22 cellular contexts compared by ENCODE assay signal in genomic region chr22:43733138-43733537, GRCh38.
"Had no signal": no experiment of that assay in that cellular context is flagged by ENCODE, and none has a peak within 500 bp of the region (broad histone marks: within the 10 kb centered on the region; RNA-seq: fewer than 3 reads in every experiment).

No MANE protein-coding gene starts in this region.

- H3K4me1 Mint-ChIP-seq: natural killer cell; stimulated activated effector memory CD8-positive, alpha-beta T cell treated with anti-CD3 and anti-CD28 coated beads, Interleukin-12 subunit alpha, Interleukin-12 subunit beta, amount 100 ng/mL, for 72 hours had no signal

- ATAC-seq: gastroesophageal sphincter; heart left ventricle; left cardiac atrium; left ventricle myocardium superior; lower lobe of right lung; natural killer cell; sciatic nerve; stimulated activated effector memory CD8-positive, alpha-beta T cell treated with anti-CD3 and anti-CD28 coated beads, Interleukin-12 subunit alpha, Interleukin-12 subunit beta, amount 100 ng/mL, for 72 hours had no signal

- H3K27me3 ChIP-seq: dorsolateral prefrontal cortex, gastroesophageal sphincter, heart left ventricle, hepatocyte, right atrium auricular region, stomach, thyroid gland had no signal

- H3K36me3 ChIP-seq: gastroesophageal sphincter, heart left ventricle, lower lobe of right lung, right atrium auricular region, stomach, thyroid gland had no signal

- H3K9ac ChIP-seq: parathyroid adenoma had no signal

- H3K36me3 Mint-ChIP-seq: natural killer cell; stimulated activated effector memory CD8-positive, alpha-beta T cell treated with anti-CD3 and anti-CD28 coated beads, Interleukin-12 subunit alpha, Interleukin-12 subunit beta, amount 100 ng/mL, for 72 hours had no signal

- H3K4me2 ChIP-seq: hepatocyte had no signal

- H3K4me3 ChIP-seq: dorsolateral prefrontal cortex, gastroesophageal sphincter, heart left ventricle, hepatocyte, lower lobe of right lung, right atrium auricular region, stomach, thyroid gland had no signal

- H3K27me3 Mint-ChIP-seq: type B pancreatic cell had no signal

- H2AFZ ChIP-seq: hepatocyte, parathyroid adenoma had no signal

- H3K79me2 ChIP-seq: hepatocyte, parathyroid adenoma had no signal

- H3K4me3 Mint-ChIP-seq: natural killer cell; neural crest cell; stimulated activated effector memory CD8-positive, alpha-beta T cell treated with anti-CD3 and anti-CD28 coated beads, Interleukin-12 subunit alpha, Interleukin-12 subunit beta, amount 100 ng/mL, for 72 hours; type B pancreatic cell had no signal

- H3K27ac Mint-ChIP-seq: natural killer cell; progenitor cell of endocrine pancreas; stimulated activated effector memory CD8-positive, alpha-beta T cell treated with anti-CD3 and anti-CD28 coated beads, Interleukin-12 subunit alpha, Interleukin-12 subunit beta, amount 100 ng/mL, for 72 hours; type B pancreatic cell had no signal

- DNase-seq: dorsolateral prefrontal cortex; effector CD4-positive, alpha-beta T cell; foreskin fibroblast; heart left ventricle; left cardiac atrium; left ventricle myocardium superior; lower lobe of right lung; natural killer cell; stimulated activated CD4-positive, alpha-beta T cell treated with anti-CD3 and anti-CD28 coated beads, Interleukin-2, amount 100 ng/mL, for 24 hours; stimulated activated CD4-positive, alpha-beta T cell treated with anti-CD3 and anti-CD28 coated beads, Interleukin-4, amount 100 ng/mL, for 24 hours; stimulated activated naive CD4-positive, alpha-beta T cell treated with Interleukin-2 at 50 U/mL for 16 hours; stomach; thyroid gland had no signal

- H3K9me3 Mint-ChIP-seq: natural killer cell; neural crest cell; stimulated activated effector memory CD8-positive, alpha-beta T cell treated with anti-CD3 and anti-CD28 coated beads, Interleukin-12 subunit alpha, Interleukin-12 subunit beta, amount 100 ng/mL, for 72 hours; type B pancreatic cell had no signal

- H3K4me1 ChIP-seq: gastroesophageal sphincter, lower lobe of right lung, parathyroid adenoma, stomach, thyroid gland had no signal

- H3K9me3 ChIP-seq: gastroesophageal sphincter, heart left ventricle, lower lobe of right lung, right atrium auricular region, stomach, thyroid gland had no signal

- H3K27ac ChIP-seq: gastroesophageal sphincter, heart left ventricle, hepatocyte, lower lobe of right lung, parathyroid adenoma, right atrium auricular region, stomach, thyroid gland had no signal
